30 cellular contexts compared by ENCODE assay signal in genomic region chr5:41071242-41071641, GRCh38. TPM values are rescaled to one million over a fixed set of nuclear protein-coding genes. Genes with fewer than 3 reads are reported as not detected.
"Had no signal": no experiment of that assay in that cellular context is flagged by ENCODE, and none has a peak within 500 bp of the region (broad histone marks: within the 10 kb centered on the region; RNA-seq: fewer than 3 reads in every experiment).

MROH2B (minus strand) TSS chr5:41071342; CDS start chr5:41070852, 490 bp downstream.

- DNase-seq: stimulated activated CD4-positive, alpha-beta T cell treated with anti-CD3 and anti-CD28 coated beads, Interleukin-2, amount 100 ng/mL, for 24 hours; stimulated activated CD4-positive, alpha-beta T cell treated with anti-CD3 and anti-CD28 coated beads, Interleukin-2, amount 100 ng/mL, for 48 hours; stimulated activated CD4-positive, alpha-beta T cell treated with anti-CD3 and anti-CD28 coated beads, Interleukin-4, amount 100 ng/mL, for 1 hour; stimulated activated CD4-positive, alpha-beta T cell treated with anti-CD3 and anti-CD28 coated beads, Interleukin-4, amount 100 ng/mL, for 24 hours; stimulated activated CD4-positive, alpha-beta T cell treated with anti-CD3 and anti-CD28 coated beads, Interleukin-4, amount 100 ng/mL, for 4 hours; stimulated activated CD8-positive, alpha-beta memory T cell treated with anti-CD3 and anti-CD28 coated beads, Interleukin-4, amount 100 ng/mL, for 48 hours; stimulated activated naive B cell treated with anti-CD40 and anti-IgM and Interleukin-4, amounts not matched to agents 10 μg/mL and 1 μg/mL and 100 μg/mL, for 72 hours; stimulated activated naive CD4-positive, alpha-beta T cell; stimulated activated naive CD4-positive, alpha-beta T cell treated with Interleukin-2 at 50 U/mL for 16 hours; stimulated activated naive CD8-positive, alpha-beta T cell treated with anti-CD3 and anti-CD28 coated beads, Interleukin-15, amount 100 ng/mL, for 72 hours; stimulated activated naive CD8-positive, alpha-beta T cell treated with anti-CD3 and anti-CD28 coated beads, Interleukin-15, Interleukin-2, amounts not matched to agents 100 U/mL and 50 U/mL, for 24 hours; substantia nigra; thyroid gland; tibial artery; transverse colon; trophoblast cell; upper lobe of left lung; upper lobe of right lung; uterus had no signal

- ATAC-seq: stimulated activated effector memory CD8-positive, alpha-beta T cell treated with anti-CD3 and anti-CD28 coated beads, Interleukin-12 subunit alpha, Interleukin-12 subunit beta, amount 100 ng/mL, for 72 hours; stimulated activated memory B cell treated with anti-CD40 and anti-IgM and Interleukin-4, amounts not matched to agents 10 μg/mL and 1 μg/mL and 100 μg/mL, for 72 hours; stimulated activated naive B cell treated with anti-CD40 and anti-IgM and Interleukin-4, amounts not matched to agents 10 μg/mL and 1 μg/mL and 100 μg/mL, for 72 hours; stimulated activated naive CD8-positive, alpha-beta T cell treated with anti-CD3 and anti-CD28 coated beads, Interleukin-15, amount 100 ng/mL, for 72 hours; stimulated activated naive CD8-positive, alpha-beta T cell treated with anti-CD3 and anti-CD28 coated beads, Interleukin-15, Interleukin-2, amounts not matched to agents 100 U/mL and 50 U/mL, for 24 hours; upper lobe of right lung had no signal

- H3K27me3 ChIP-seq: suprapubic skin, thyroid gland, tibial artery, tibial nerve, transverse colon, upper lobe of left lung, upper lobe of right lung, uterus, vagina had no signal

- H3K9me3 ChIP-seq: suprapubic skin, thoracic aorta, thyroid gland, tibial artery, tibial nerve, transverse colon, upper lobe of left lung, upper lobe of right lung, uterus, vagina had no signal

- H3K27ac ChIP-seq: suprapubic skin, thoracic aorta, thyroid gland, tibial artery, tibial nerve, transverse colon, upper lobe of left lung, upper lobe of right lung, uterus, vagina had no signal

- H3K36me3 ChIP-seq: suprapubic skin, thoracic aorta, thyroid gland, tibial artery, tibial nerve, transverse colon, upper lobe of left lung, upper lobe of right lung, uterus, vagina had no signal

- FAIRE-seq: urothelium cell line had no signal

- H3K4me3 ChIP-seq: suprapubic skin, thoracic aorta, thyroid gland, tibial artery, tibial nerve, transverse colon, upper lobe of left lung, upper lobe of right lung, uterus, vagina had no signal

- H3K4me1 ChIP-seq: suprapubic skin, thyroid gland, tibial artery, tibial nerve, transverse colon, upper lobe of left lung, upper lobe of right lung, uterus, vagina had no signal

RNA-seq across cellular contexts. Expression of gene MROH2B, which starts in this region (rescaled TPM):
- total RNA-seq: subcutaneous adipose tissue, suprapubic skin, temporal lobe, thoracic aorta, tibial nerve, transverse colon, upper lobe of left lung, upper lobe of right lung, ureter, urinary bladder, uterus, vagina had no signal
- polyA plus RNA-seq: urinary bladder had no signal
